1 cellular context compared by ENCODE assay signal in genomic region chr11:119101759-119102423, GRCh38.
TF ChIP-seq lines count a peak whose summit lies in the region.

Gene DPAGT1 (minus strand): TSS chr11:119101853. CDS start chr11:119101655, 198 bp downstream.

TF ChIP-seq in HepG2, 621 proteins besides CTCF, POLR2A, EP300 and RAD21 (continued from another document and continues in another):
- peak; percentile 48 for TF ChIP-seq ZBTB40 (IDR thresholded peaks at IDR 0.05)
- TF ChIP-seq ZBTB40 (CRISPR knock-in tag; IDR thresholded peaks at IDR 0.05) = no peak
- no peak for TF ChIP-seq BCL6 (CRISPR knock-in tag; IDR thresholded peaks at IDR 0.05)
- TF ChIP-seq GABPA (IDR thresholded peaks at IDR 0.05; ENCODE audit: low read depth, low read length) = peak; percentile 59
- peak; percentile 93 for TF ChIP-seq GABPA (CRISPR knock-in tag; IDR thresholded peaks at IDR 0.05; ENCODE audit: low read depth)
- peak; percentile 50; the same call in 1 of the 2 replicates for TF ChIP-seq GMEB1 (CRISPR knock-in tag; IDR thresholded peaks at IDR 0.05; ENCODE audit: borderline replicate concordance)
- TF ChIP-seq ZNF607 (CRISPR knock-in tag; IDR thresholded peaks at IDR 0.05; ENCODE audit: borderline replicate concordance) = peak; percentile 4; the same call in 1 of the 2 replicates
- TF ChIP-seq ZFYVE20 (CRISPR knock-in tag; IDR thresholded peaks at IDR 0.05; ENCODE audit: borderline replicate concordance, low read depth) = no peak
- peak; percentile 34; the same call in 1 of the 2 replicates for TF ChIP-seq ZNF281 (CRISPR knock-in tag; IDR thresholded peaks at IDR 0.05; ENCODE audit: borderline replicate concordance)
- TF ChIP-seq ELF3 (CRISPR knock-in tag; IDR thresholded peaks at IDR 0.05) = peak; percentile 8; the same call in 1 of the 2 replicates
- TF ChIP-seq ZNF280B (CRISPR knock-in tag; IDR thresholded peaks at IDR 0.05; ENCODE audit: borderline replicate concordance) = no peak
- peak; percentile 88 for TF ChIP-seq GATAD1 (CRISPR knock-in tag; IDR thresholded peaks at IDR 0.05)
- peak; percentile 86 for TF ChIP-seq KAT8 (CRISPR knock-in tag; IDR thresholded peaks at IDR 0.05)
- TF ChIP-seq DMTF1 (CRISPR knock-in tag; IDR thresholded peaks at IDR 0.05) = no peak
- TF ChIP-seq CCAR2 (optimal IDR thresholded peaks at IDR 0.05; ENCODE audit: low read depth, low read length) = peak; percentile 71
- no peak; the same call in 1 of the 2 replicates for TF ChIP-seq HHEX (CRISPR knock-in tag; IDR thresholded peaks at IDR 0.05)
- peak; percentile 59; the same call in 1 of the 2 replicates for TF ChIP-seq TBX3 (IDR thresholded peaks at IDR 0.05; ENCODE audit: borderline replicate concordance)
- peak; percentile 54 for TF ChIP-seq KDM2A (CRISPR knock-in tag; IDR thresholded peaks at IDR 0.05; ENCODE audit: borderline replicate concordance, low read depth)
- TF ChIP-seq SMARCC2 (IDR thresholded peaks at IDR 0.05) = no peak
- TF ChIP-seq HMGXB4 (CRISPR knock-in tag; IDR thresholded peaks at IDR 0.05; ENCODE audit: borderline replicate concordance in 1 of 2, low read depth in 1 of 2) = peak; percentile 72 to 82; a peak in 3 of 4 replicates
- 0 out of 2 replicates have a peak, but pooled peaks have one; percentile 5 for TF ChIP-seq PATZ1 (CRISPR knock-in tag; IDR thresholded peaks at IDR 0.05)
- peak; percentile 91; the same call in 1 of the 2 replicates for TF ChIP-seq THAP9 (CRISPR knock-in tag; IDR thresholded peaks at IDR 0.05; ENCODE audit: borderline replicate concordance)
- no peak for TF ChIP-seq ZNF510 (CRISPR knock-in tag; IDR thresholded peaks at IDR 0.05; ENCODE audit: low read depth)
